8 cellular contexts compared by ENCODE assay signal in the genomic region with DNA sequence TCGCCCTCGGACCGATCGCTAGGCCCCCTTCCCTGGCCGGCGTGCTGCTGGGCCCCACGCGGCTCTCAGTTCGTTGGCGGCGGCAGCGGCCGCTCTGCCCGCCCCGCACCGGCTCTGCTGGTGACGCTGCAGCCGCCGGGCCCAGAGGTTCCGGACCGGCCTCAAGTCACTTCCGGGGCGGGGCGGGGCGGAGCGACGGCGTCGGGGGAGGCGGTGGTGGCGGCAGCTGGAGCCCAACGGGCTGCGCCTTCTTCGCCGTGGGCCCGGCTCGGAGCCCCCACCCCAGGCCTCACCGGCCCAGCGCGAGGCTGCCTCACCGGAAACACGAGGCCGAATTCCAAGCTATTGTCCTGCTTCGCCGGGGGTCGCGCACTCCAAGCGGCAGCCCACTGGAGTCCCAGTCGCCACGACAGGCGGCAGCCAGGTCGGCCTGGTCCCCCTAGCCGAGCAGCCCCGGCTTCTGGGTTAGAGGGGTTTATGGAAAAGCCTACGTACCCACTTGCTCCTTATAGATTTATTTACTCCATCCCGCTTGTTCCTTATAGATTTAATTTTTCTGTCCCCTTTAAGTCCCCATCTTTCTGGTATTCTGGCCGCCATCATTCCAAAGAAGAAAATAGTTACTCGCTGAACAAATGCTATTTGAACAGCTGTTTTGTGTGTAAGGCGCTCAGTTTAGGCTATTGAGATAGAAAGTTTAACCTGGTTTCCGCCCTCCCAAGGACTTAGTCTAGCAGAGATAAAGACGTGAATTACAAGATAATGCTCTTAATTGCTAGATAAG. TPM values are rescaled to one million over a fixed set of nuclear protein-coding genes. Genes with fewer than 3 reads are reported as not detected.
DNase-seq lines count a peak whose midpoint lies in the region; ATAC-seq and TF ChIP-seq lines count a peak whose summit lies in the region.

A gene with protein sequence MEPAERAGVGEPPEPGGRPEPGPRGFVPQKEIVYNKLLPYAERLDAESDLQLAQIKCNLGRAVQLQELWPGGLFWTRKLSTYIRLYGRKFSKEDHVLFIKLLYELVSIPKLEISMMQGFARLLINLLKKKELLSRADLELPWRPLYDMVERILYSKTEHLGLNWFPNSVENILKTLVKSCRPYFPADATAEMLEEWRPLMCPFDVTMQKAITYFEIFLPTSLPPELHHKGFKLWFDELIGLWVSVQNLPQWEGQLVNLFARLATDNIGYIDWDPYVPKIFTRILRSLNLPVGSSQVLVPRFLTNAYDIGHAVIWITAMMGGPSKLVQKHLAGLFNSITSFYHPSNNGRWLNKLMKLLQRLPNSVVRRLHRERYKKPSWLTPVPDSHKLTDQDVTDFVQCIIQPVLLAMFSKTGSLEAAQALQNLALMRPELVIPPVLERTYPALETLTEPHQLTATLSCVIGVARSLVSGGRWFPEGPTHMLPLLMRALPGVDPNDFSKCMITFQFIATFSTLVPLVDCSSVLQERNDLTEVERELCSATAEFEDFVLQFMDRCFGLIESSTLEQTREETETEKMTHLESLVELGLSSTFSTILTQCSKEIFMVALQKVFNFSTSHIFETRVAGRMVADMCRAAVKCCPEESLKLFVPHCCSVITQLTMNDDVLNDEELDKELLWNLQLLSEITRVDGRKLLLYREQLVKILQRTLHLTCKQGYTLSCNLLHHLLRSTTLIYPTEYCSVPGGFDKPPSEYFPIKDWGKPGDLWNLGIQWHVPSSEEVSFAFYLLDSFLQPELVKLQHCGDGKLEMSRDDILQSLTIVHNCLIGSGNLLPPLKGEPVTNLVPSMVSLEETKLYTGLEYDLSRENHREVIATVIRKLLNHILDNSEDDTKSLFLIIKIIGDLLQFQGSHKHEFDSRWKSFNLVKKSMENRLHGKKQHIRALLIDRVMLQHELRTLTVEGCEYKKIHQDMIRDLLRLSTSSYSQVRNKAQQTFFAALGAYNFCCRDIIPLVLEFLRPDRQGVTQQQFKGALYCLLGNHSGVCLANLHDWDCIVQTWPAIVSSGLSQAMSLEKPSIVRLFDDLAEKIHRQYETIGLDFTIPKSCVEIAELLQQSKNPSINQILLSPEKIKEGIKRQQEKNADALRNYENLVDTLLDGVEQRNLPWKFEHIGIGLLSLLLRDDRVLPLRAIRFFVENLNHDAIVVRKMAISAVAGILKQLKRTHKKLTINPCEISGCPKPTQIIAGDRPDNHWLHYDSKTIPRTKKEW (N-terminal part only) (minus strand): TSS at position 96 of the 784 bp plus-strand sequence. CDS start 209 bp downstream, outside the sequence.

- peaks cover 11% of the 10 kb centered on the region for H3K36me3 Mint-ChIP-seq in activated CD4-positive, alpha-beta T cell treated with anti-CD3 and anti-CD28 coated beads for 36 hours (ENCODE audit: low read depth)

- ATAC-seq in HG03354 (IDR thresholded peaks at IDR 0.05; ENCODE audit: poor library complexity, severe bottlenecking, unreplicated experiment) = peak; percentile 87
- peak; percentile 86 for ATAC-seq in activated CD4-positive, alpha-beta T cell treated with anti-CD3 and anti-CD28 coated beads for 36 hours

- CTCF ChIA-PET in activated CD4-positive, alpha-beta T cell treated with anti-CD3 and anti-CD28 coated beads for 36 hours (lab: Charles Lee) = interaction anchor here (1.0 to 1.3 kb wide), 2 partner anchors 20 to 145 kb away, joined by 3 to 4 read pairs; a partner anchor contains a TSS

- peak within 1 kb of the TSS; percentile 73 for H3K4me3 ChIP-seq in choroid plexus epithelial cell (ENCODE audit: low read depth, low read length)
- H3K4me3 ChIP-seq in kidney epithelial cell (ENCODE audit: low read depth, low read length) = peak within 1 kb of the TSS; percentile 83

- POLR2A ChIA-PET in activated CD4-positive, alpha-beta T cell treated with anti-CD3 and anti-CD28 coated beads for 36 hours (lab: Charles Lee) = interaction anchor here (0.5 kb wide), 1 partner anchor 8 kb away, joined by 3 read pairs; no protein-coding TSS in a partner anchor

- H3K27ac Mint-ChIP-seq in activated CD4-positive, alpha-beta T cell treated with anti-CD3 and anti-CD28 coated beads for 36 hours = peak within 1 kb of the TSS; percentile 97

- no peaks in the 10 kb centered on the region for H3K27me3 Mint-ChIP-seq in activated CD4-positive, alpha-beta T cell treated with anti-CD3 and anti-CD28 coated beads for 36 hours

- TF ChIP-seq CTCF in choroid plexus epithelial cell (conservative IDR thresholded peaks at IDR 0.05; ENCODE audit: low read depth, low read length) (no peak), kidney epithelial cell (IDR thresholded peaks at IDR 0.05; ENCODE audit: insufficient read depth, low read length, poor library complexity, severe bottlenecking) (no peak)

- peak; percentile 96 for TF ChIP-seq POLR2A in GM19099 (IDR thresholded peaks at IDR 0.05; ENCODE audit: extremely low read depth, insufficient read length, low read depth)

- peaks cover 35% of the 10 kb centered on the region for H3K4me1 Mint-ChIP-seq in activated CD4-positive, alpha-beta T cell treated with anti-CD3 and anti-CD28 coated beads for 36 hours

- no peaks in the 10 kb centered on the region for H3K9me3 Mint-ChIP-seq in activated CD4-positive, alpha-beta T cell treated with anti-CD3 and anti-CD28 coated beads for 36 hours (ENCODE audit: low read depth)

- no peaks in the 10 kb centered on the region for H3K27me3 ChIP-seq in kidney epithelial cell (ENCODE audit: control insufficient read depth, insufficient read depth, low read length)

- intact Hi-C loops in activated CD4-positive, alpha-beta T cell treated with anti-CD3 and anti-CD28 coated beads for 36 hours (cut with DNase I, micrococcal nuclease) = loop anchor here in 1 of 2 experiments (1.0 to 5.0 kb wide), 8 partner anchors 23 to 1261 kb away; a partner anchor contains a TSS

- peak within 1 kb of the TSS; percentile 84 for H3K4me3 Mint-ChIP-seq in activated CD4-positive, alpha-beta T cell treated with anti-CD3 and anti-CD28 coated beads for 36 hours

- H3K36me3 ChIP-seq in kidney epithelial cell (ENCODE audit: control insufficient read depth, insufficient read depth, low read length) = no peaks in the 10 kb centered on the region

- DNase-seq in AML-193 (lab: John Stamatoyannopoulos, UW) = peak; percentile 47 to 67
- DNase-seq in NCI-H510A (lab: John Stamatoyannopoulos, UW) = peak; percentile 89
- peak; percentile 96 for DNase-seq in activated CD4-positive, alpha-beta T cell treated with anti-CD3 and anti-CD28 coated beads for 36 hours
- peak; percentile 92 for DNase-seq in choroid plexus epithelial cell (ENCODE audit: low read depth)
- DNase-seq in kidney epithelial cell (ENCODE audit: low read depth) = peak; percentile 55
- DNase-seq in stimulated activated CD4-positive, alpha-beta T cell treated with anti-CD3 and anti-CD28 coated beads, Interleukin-15, amount 100 ng/mL, for 24 hours = peak; percentile 97

RNA-seq across cellular contexts. Expression of the gene that starts here (rescaled TPM):
- 10 to 100 TPM; 37.8 to 44.3 TPM for total RNA-seq in activated CD4-positive, alpha-beta T cell treated with anti-CD3 and anti-CD28 coated beads for 36 hours
- total RNA-seq in kidney epithelial cell = 39.5 and 44.3 TPM in 2 replicates

Comparison
In these comparisons a context has a peak if more than half of its experiments do, and no peak if none do; other contexts are left out.
1. Peak in every context shown above with its lines: DNase-seq, ATAC-seq and H3K4me3 ChIP-seq.